1 cellular context compared by ENCODE assay signal in genomic region chr14:61780125-61780524, GRCh38.
TF ChIP-seq lines count a peak whose summit lies in the region.

No MANE protein-coding gene starts in this region.

TF ChIP-seq in WTC11, 78 proteins besides CTCF, POLR2A, EP300 and RAD21 (continued from another document):
- TF ChIP-seq ZSCAN18 (CRISPR knock-in tag; IDR thresholded peaks at IDR 0.05) (no peak), ESRRA (CRISPR knock-in tag; IDR thresholded peaks at IDR 0.05; ENCODE audit: borderline replicate concordance) (no peak)
